ENCODE assay signal across 9 cellular contexts in the genomic region with DNA sequence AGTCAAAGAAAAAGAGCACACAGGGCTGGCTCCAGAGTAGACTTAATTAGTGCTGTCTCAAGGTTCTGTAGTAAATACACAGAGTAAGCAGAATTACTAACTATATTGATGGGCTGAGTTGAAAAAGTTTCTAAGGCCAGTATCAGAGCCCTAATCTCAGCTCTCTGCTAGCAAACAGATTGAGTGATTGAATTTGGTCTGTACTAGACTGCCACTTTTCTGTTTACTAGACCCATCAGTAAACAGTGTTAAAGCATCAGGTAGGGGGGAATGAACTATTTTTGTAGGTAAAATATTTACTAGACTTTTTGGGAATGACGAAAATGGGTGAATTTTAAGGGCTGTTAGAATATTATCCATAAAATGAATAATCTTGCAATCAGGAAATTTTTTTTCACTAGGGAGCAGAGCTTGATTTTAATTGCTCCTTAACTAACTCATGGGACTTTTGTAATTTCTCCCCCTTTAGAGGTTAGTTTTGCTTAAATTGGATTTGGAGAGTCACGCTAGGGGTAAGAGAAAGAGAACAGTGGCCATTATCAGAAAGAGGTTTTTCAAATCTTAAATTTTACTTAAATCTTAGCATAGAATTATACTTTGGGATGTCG. TPM values are rescaled to one million over a fixed set of nuclear protein-coding genes. Genes with fewer than 3 reads are reported as not detected.
DNase-seq lines count a peak whose midpoint lies in the region; ATAC-seq and TF ChIP-seq lines count a peak whose summit lies in the region.
"Had no signal": no experiment of that assay in that cellular context is flagged by ENCODE, and none has a peak within 500 bp of the region (broad histone marks: within the 10 kb centered on the region; RNA-seq: fewer than 3 reads in every experiment).

No MANE protein-coding gene starts in this region.

- H3K27ac Mint-ChIP-seq in activated CD8-positive, alpha-beta memory T cell treated with anti-CD3 and anti-CD28 coated beads, Interleukin-2, amount 10 ng/mL, durations not matched to agents 7 days and 5 days = peak overlapping the region; percentile 39
- no peak overlapping the region for H3K27ac Mint-ChIP-seq in memory B cell

- peaks cover 20% of the 10 kb centered on the region for H3K27me3 ChIP-seq in brain microvascular endothelial cell (replicated peaks)
- H3K27me3 ChIP-seq in thoracic aorta (replicated peaks; ENCODE audit: insufficient read depth) = no peaks in the 10 kb centered on the region

- H3K9me3 ChIP-seq in thoracic aorta = no peaks in the 10 kb centered on the region

- no peak overlapping the region for H3K27ac ChIP-seq in brain microvascular endothelial cell
- no peak overlapping the region for H3K27ac ChIP-seq in thoracic aorta
- H3K27ac ChIP-seq: C4-2B had no signal

- ATAC-seq in activated CD8-positive, alpha-beta memory T cell treated with anti-CD3 and anti-CD28 coated beads, Interleukin-2, amount 10 ng/mL, durations not matched to agents 7 days and 5 days = no peak
- ATAC-seq in memory B cell (ENCODE audit: low read depth) = no peak
- no peak for ATAC-seq in thoracic aorta (ENCODE audit: insufficient number of reproducible peaks, low FRiP score, low read depth)
- no peak for ATAC-seq in GM21786 (IDR thresholded peaks at IDR 0.05; ENCODE audit: unreplicated experiment)

- no peaks in the 10 kb centered on the region for H3K4me1 ChIP-seq in thoracic aorta (ENCODE audit: control insufficient read depth in 1 of 2, low read depth in 2 of 2)

- H3K4me3 Mint-ChIP-seq in activated CD8-positive, alpha-beta memory T cell treated with anti-CD3 and anti-CD28 coated beads, Interleukin-2, amount 10 ng/mL, durations not matched to agents 7 days and 5 days = peak overlapping the region; percentile 60
- H3K4me3 Mint-ChIP-seq in memory B cell = peak overlapping the region; percentile 73

- H3K27me3 Mint-ChIP-seq in activated CD8-positive, alpha-beta memory T cell treated with anti-CD3 and anti-CD28 coated beads, Interleukin-2, amount 10 ng/mL, durations not matched to agents 7 days and 5 days = peaks cover 16% of the 10 kb centered on the region
- H3K27me3 Mint-ChIP-seq in memory B cell = peaks cover 25% of the 10 kb centered on the region

- CTCF ChIA-PET in activated CD8-positive, alpha-beta memory T cell treated with anti-CD3 and anti-CD28 coated beads, Interleukin-2, amount 10 ng/mL, durations not matched to agents 7 days and 5 days (lab: Charles Lee) = interaction anchor here (1.1 to 4.9 kb wide), 6 partner anchors 11 to 102 kb away, joined by 3 to 33 read pairs (median 4); no protein-coding TSS in a partner anchor

- H3K4me3 ChIP-seq in brain microvascular endothelial cell (ENCODE audit: low read depth, low read length) = peak overlapping the region; percentile 41
- H3K4me3 ChIP-seq in thoracic aorta = peak overlapping the region; percentile 69

- no peak for DNase-seq in activated CD8-positive, alpha-beta memory T cell treated with anti-CD3 and anti-CD28 coated beads, Interleukin-2, amount 10 ng/mL, durations not matched to agents 7 days and 5 days
- DNase-seq in activated CD8-positive, alpha-beta memory T cell treated with anti-CD3 and anti-CD28 coated beads, Interleukin-2, amount 50 U/mL, for 48 hours = no peak
- DNase-seq in brain microvascular endothelial cell = no peak
- DNase-seq in memory B cell (ENCODE audit: low spot score in 2 of 2) = no peak
- no peak for DNase-seq in thoracic aorta (ENCODE audit: low spot score)
- no peak for DNase-seq in cerebellar nuclear complex (lab: John Stamatoyannopoulos, UW)
- no peak for DNase-seq in ACHN

- peaks cover 43% of the 10 kb centered on the region for H3K4me1 Mint-ChIP-seq in activated CD8-positive, alpha-beta memory T cell treated with anti-CD3 and anti-CD28 coated beads, Interleukin-2, amount 10 ng/mL, durations not matched to agents 7 days and 5 days
- peaks cover 5% of the 10 kb centered on the region for H3K4me1 Mint-ChIP-seq in memory B cell

- H3K9me3 Mint-ChIP-seq in activated CD8-positive, alpha-beta memory T cell treated with anti-CD3 and anti-CD28 coated beads, Interleukin-2, amount 10 ng/mL, durations not matched to agents 7 days and 5 days (ENCODE audit: low read depth) = peaks cover 3% of the 10 kb centered on the region
- H3K9me3 Mint-ChIP-seq in memory B cell = no peaks in the 10 kb centered on the region

- H3K36me3 Mint-ChIP-seq in activated CD8-positive, alpha-beta memory T cell treated with anti-CD3 and anti-CD28 coated beads, Interleukin-2, amount 10 ng/mL, durations not matched to agents 7 days and 5 days = peaks cover 18% of the 10 kb centered on the region
- H3K36me3 Mint-ChIP-seq in memory B cell = no peaks in the 10 kb centered on the region

- in situ Hi-C loops in brain microvascular endothelial cell (cut with HindIII; ENCODE audit: low pct_ligation_motif_present, low sequenced_read_pairs) (no loop called here), ACHN (cut with HindIII; ENCODE audit: low pct_ligation_motif_present, low pct_unique_long_range_greater_than_20kb, low sequenced_read_pairs) (no loop called here)

- TF ChIP-seq CTCF in brain microvascular endothelial cell (IDR thresholded peaks at IDR 0.05; ENCODE audit: low read depth, low read length, missing control alignments) = no peak
- no peak for TF ChIP-seq CTCF in thoracic aorta (IDR thresholded peaks at IDR 0.05)

- no peaks in the 10 kb centered on the region for H3K36me3 ChIP-seq in brain microvascular endothelial cell (replicated peaks)
- H3K36me3 ChIP-seq in thoracic aorta = no peaks in the 10 kb centered on the region

RNA-seq across cellular contexts. Expression of a gene that starts 37.3 kb away (rescaled TPM):
- total RNA-seq in activated CD8-positive, alpha-beta memory T cell treated with anti-CD3 and anti-CD28 coated beads, Interleukin-2, amount 10 ng/mL, durations not matched to agents 7 days and 5 days = 1 to 10 TPM; 3.2 to 4.2 TPM
- total RNA-seq in thoracic aorta = not detected
